Comparison of ENCODE assay signal across 1 cellular context in the genomic region with DNA sequence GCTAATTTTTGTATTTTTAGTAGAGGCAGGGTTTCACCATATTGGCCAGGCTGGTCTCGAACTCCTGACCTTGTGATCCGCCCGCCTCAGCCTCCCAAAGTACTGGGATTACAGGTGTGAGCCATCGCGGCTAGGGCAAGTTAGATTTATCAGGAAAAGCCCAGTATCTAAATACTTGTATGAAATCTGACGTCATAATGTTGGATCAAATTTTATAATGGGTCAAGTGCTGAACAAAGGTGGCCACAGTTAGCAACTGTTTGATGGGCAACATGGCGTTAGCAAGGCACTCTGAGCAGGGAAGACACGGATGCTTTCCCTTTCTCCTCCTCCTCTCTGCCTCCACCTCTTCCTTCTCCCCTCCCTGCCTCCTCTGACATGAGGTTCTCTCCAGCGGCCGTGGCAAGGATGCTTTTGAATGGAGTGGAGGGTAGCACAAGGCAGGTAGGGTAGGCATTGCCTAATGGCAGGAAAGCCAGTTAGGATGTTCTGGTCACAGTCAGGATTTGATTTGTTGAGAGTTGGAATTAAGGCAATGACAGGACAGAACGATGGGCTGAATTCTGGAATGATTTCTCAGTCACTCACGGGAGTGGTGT.
TF ChIP-seq lines count a peak whose summit lies in the region.

No MANE protein-coding gene starts in this region.

TF ChIP-seq in GM23338, 12 proteins besides CTCF, POLR2A, EP300 and RAD21 (continued from another document):
- TF ChIP-seq, protein P1, sequence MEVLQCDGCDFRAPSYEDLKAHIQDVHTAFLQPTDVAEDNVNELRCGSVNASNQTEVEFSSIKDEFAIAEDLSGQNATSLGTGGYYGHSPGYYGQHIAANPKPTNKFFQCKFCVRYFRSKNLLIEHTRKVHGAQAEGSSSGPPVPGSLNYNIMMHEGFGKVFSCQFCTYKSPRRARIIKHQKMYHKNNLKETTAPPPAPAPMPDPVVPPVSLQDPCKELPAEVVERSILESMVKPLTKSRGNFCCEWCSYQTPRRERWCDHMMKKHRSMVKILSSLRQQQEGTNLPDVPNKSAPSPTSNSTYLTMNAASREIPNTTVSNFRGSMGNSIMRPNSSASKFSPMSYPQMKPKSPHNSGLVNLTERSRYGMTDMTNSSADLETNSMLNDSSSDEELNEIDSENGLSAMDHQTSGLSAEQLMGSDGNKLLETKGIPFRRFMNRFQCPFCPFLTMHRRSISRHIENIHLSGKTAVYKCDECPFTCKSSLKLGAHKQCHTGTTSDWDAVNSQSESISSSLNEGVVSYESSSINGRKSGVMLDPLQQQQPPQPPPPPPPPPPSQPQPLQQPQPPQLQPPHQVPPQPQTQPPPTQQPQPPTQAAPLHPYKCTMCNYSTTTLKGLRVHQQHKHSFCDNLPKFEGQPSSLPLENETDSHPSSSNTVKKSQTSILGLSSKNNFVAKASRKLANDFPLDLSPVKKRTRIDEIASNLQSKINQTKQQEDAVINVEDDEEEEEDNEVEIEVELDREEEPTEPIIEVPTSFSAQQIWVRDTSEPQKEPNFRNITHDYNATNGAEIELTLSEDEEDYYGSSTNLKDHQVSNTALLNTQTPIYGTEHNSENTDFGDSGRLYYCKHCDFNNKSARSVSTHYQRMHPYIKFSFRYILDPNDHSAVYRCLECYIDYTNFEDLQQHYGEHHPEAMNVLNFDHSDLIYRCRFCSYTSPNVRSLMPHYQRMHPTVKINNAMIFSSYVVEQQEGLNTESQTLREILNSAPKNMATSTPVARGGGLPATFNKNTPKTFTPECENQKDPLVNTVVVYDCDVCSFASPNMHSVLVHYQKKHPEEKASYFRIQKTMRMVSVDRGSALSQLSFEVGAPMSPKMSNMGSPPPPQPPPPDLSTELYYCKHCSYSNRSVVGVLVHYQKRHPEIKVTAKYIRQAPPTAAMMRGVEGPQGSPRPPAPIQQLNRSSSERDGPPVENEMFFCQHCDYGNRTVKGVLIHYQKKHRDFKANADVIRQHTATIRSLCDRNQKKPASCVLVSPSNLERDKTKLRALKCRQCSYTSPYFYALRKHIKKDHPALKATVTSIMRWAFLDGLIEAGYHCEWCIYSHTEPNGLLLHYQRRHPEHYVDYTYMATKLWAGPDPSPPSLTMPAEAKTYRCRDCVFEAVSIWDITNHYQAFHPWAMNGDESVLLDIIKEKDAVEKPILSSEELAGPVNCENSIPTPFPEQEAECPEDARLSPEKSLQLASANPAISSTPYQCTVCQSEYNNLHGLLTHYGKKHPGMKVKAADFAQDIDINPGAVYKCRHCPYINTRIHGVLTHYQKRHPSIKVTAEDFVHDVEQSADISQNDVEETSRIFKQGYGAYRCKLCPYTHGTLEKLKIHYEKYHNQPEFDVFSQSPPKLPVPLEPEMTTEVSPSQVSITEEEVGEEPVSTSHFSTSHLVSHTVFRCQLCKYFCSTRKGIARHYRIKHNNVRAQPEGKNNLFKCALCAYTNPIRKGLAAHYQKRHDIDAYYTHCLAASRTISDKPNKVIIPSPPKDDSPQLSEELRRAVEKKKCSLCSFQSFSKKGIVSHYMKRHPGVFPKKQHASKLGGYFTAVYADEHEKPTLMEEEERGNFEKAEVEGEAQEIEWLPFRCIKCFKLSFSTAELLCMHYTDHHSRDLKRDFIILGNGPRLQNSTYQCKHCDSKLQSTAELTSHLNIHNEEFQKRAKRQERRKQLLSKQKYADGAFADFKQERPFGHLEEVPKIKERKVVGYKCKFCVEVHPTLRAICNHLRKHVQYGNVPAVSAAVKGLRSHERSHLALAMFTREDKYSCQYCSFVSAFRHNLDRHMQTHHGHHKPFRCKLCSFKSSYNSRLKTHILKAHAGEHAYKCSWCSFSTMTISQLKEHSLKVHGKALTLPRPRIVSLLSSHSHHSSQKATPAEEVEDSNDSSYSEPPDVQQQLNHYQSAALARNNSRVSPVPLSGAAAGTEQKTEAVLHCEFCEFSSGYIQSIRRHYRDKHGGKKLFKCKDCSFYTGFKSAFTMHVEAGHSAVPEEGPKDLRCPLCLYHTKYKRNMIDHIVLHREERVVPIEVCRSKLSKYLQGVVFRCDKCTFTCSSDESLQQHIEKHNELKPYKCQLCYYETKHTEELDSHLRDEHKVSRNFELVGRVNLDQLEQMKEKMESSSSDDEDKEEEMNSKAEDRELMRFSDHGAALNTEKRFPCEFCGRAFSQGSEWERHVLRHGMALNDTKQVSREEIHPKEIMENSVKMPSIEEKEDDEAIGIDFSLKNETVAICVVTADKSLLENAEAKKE (CRISPR knock-in tag; IDR thresholded peaks at IDR 0.05), result no peak
- TF ChIP-seq, protein P2, sequence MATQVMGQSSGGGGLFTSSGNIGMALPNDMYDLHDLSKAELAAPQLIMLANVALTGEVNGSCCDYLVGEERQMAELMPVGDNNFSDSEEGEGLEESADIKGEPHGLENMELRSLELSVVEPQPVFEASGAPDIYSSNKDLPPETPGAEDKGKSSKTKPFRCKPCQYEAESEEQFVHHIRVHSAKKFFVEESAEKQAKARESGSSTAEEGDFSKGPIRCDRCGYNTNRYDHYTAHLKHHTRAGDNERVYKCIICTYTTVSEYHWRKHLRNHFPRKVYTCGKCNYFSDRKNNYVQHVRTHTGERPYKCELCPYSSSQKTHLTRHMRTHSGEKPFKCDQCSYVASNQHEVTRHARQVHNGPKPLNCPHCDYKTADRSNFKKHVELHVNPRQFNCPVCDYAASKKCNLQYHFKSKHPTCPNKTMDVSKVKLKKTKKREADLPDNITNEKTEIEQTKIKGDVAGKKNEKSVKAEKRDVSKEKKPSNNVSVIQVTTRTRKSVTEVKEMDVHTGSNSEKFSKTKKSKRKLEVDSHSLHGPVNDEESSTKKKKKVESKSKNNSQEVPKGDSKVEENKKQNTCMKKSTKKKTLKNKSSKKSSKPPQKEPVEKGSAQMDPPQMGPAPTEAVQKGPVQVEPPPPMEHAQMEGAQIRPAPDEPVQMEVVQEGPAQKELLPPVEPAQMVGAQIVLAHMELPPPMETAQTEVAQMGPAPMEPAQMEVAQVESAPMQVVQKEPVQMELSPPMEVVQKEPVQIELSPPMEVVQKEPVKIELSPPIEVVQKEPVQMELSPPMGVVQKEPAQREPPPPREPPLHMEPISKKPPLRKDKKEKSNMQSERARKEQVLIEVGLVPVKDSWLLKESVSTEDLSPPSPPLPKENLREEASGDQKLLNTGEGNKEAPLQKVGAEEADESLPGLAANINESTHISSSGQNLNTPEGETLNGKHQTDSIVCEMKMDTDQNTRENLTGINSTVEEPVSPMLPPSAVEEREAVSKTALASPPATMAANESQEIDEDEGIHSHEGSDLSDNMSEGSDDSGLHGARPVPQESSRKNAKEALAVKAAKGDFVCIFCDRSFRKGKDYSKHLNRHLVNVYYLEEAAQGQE (IDR thresholded peaks at IDR 0.05; ENCODE audit: unreplicated experiment), result no peak
- TF ChIP-seq POLR2AphosphoS5 (IDR thresholded peaks at IDR 0.05; ENCODE audit: low read depth) (no peak), NANOG (IDR thresholded peaks at IDR 0.05; ENCODE audit: borderline replicate concordance) (no peak), EZH2phosphoT487 (IDR thresholded peaks at IDR 0.05; ENCODE audit: unreplicated experiment) (no peak), JUNB (IDR thresholded peaks at IDR 0.05; ENCODE audit: unreplicated experiment) (no peak), ZNF114 (CRISPR knock-in tag; IDR thresholded peaks at IDR 0.05) (no peak), ZNF331 (CRISPR knock-in tag; IDR thresholded peaks at IDR 0.05; ENCODE audit: low read depth) (no peak), EZH2 (IDR thresholded peaks at IDR 0.05; ENCODE audit: low read depth, unreplicated experiment) (no peak)
- TF ChIP-seq, protein P3, sequence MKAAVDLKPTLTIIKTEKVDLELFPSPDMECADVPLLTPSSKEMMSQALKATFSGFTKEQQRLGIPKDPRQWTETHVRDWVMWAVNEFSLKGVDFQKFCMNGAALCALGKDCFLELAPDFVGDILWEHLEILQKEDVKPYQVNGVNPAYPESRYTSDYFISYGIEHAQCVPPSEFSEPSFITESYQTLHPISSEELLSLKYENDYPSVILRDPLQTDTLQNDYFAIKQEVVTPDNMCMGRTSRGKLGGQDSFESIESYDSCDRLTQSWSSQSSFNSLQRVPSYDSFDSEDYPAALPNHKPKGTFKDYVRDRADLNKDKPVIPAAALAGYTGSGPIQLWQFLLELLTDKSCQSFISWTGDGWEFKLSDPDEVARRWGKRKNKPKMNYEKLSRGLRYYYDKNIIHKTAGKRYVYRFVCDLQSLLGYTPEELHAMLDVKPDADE (IDR thresholded peaks at IDR 0.05), result no peak
